ENCODE assay signal across 9 cellular contexts in genomic region chr19:3580156-3580955, GRCh38. TPM values are rescaled to one million over a fixed set of nuclear protein-coding genes. Genes with fewer than 3 reads are reported as not detected.
DNase-seq lines count a peak whose midpoint lies in the region; ATAC-seq lines count a peak whose summit lies in the region.
"Had no signal": no experiment of that assay in that cellular context is flagged by ENCODE, and none has a peak within 500 bp of the region (broad histone marks: within the 10 kb centered on the region; RNA-seq: fewer than 3 reads in every experiment).

No MANE protein-coding gene starts in this region.

- ATAC-seq in GM21423 (IDR thresholded peaks at IDR 0.05; ENCODE audit: unreplicated experiment) (no peak), GM21528 (IDR thresholded peaks at IDR 0.05; ENCODE audit: low FRiP score, unreplicated experiment) (no peak)

- peaks cover 11% of the 10 kb centered on the region for H3K4me1 ChIP-seq in rectal smooth muscle tissue (ENCODE audit: control insufficient read depth, insufficient read depth, low read length)

- peak; percentile 63 for DNase-seq in COLO829 (ENCODE audit: low spot score)
- peak; percentile 63 for DNase-seq in SK-N-DZ (ENCODE audit: low spot score)
- DNase-seq in fibroblast of peridontal ligament (ENCODE audit: extremely low read depth), result peak; percentile 88
- DNase-seq in NK-92 treated with Interleukin-12 subunit alpha and Interleukin-12 subunit beta, amount 100 ng/mL, for 24 hours (lab: John Stamatoyannopoulos, UW), result no peak
- no peak for DNase-seq in stimulated activated naive CD4-positive, alpha-beta T cell treated with Interleukin-2 at 50 U/mL for 16 hours (lab: John Stamatoyannopoulos, UW)
- DNase-seq: Right ventricle myocardium superior had no signal

- no peak overlapping the region for H3K9ac ChIP-seq in rectal smooth muscle tissue (ENCODE audit: low read length)

- H3K27ac ChIP-seq in rectal smooth muscle tissue (ENCODE audit: low read depth, low read length), result peak overlapping the region; percentile 46

- no peaks in the 10 kb centered on the region for H3K36me3 ChIP-seq in rectal smooth muscle tissue (ENCODE audit: control insufficient read depth, insufficient read depth, low read length)

- no peak overlapping the region for H3K4me3 ChIP-seq in rectal smooth muscle tissue (ENCODE audit: low read length)

- peaks cover 5% of the 10 kb centered on the region for H3K27me3 ChIP-seq in rectal smooth muscle tissue (ENCODE audit: control insufficient read depth, insufficient read depth, low read length)

RNA-seq across cellular contexts. Expression of gene GIPC3, which starts 4.9 kb away (rescaled TPM):
- 0.03 and 0.08 TPM in 2 replicates for polyA plus RNA-seq in SK-N-DZ (2014; cell fraction: cytosol; rRNA removed)
- not detected in 2 replicates for polyA plus RNA-seq in SK-N-DZ (2014; cell fraction: nucleus; rRNA removed)

RNA-seq across cellular contexts. Expression of gene HMG20B, which starts 7.6 kb away (rescaled TPM):
- 45.9 and 49.0 TPM in 2 replicates for polyA plus RNA-seq in SK-N-DZ (2014; cell fraction: cytosol; rRNA removed)
- polyA plus RNA-seq in SK-N-DZ (2014; cell fraction: nucleus; rRNA removed), result 102 and 113 TPM in 2 replicates

RNA-seq across cellular contexts. Expression of gene MFSD12, which starts 23.0 kb away (rescaled TPM):
- 24.5 and 27.7 TPM in 2 replicates for polyA plus RNA-seq in SK-N-DZ (2014; cell fraction: cytosol; rRNA removed)
- 58.4 and 59.9 TPM in 2 replicates for polyA plus RNA-seq in SK-N-DZ (2014; cell fraction: nucleus; rRNA removed)

RNA-seq across cellular contexts. Expression of gene TBXA2R, which starts 26.3 kb away (rescaled TPM):
- polyA plus RNA-seq in SK-N-DZ (2014; cell fraction: cytosol; rRNA removed), result 0.23 and 0.44 TPM in 2 replicates
- polyA plus RNA-seq in SK-N-DZ (2014; cell fraction: nucleus; rRNA removed), result not detected in 2 replicates

RNA-seq across cellular contexts. Expression of gene TEKTIP1, which starts 41.4 kb away (rescaled TPM):
- not detected in 2 replicates for polyA plus RNA-seq in SK-N-DZ (2014; cell fraction: cytosol; rRNA removed)
- 0.64 and 2.7 TPM in 2 replicates for polyA plus RNA-seq in SK-N-DZ (2014; cell fraction: nucleus; rRNA removed)

Comparison
In these comparisons a context has a peak if more than half of its experiments do, and no peak if none do; other contexts are left out.
1. DNase-seq: peak in COLO829 (single experiment), SK-N-DZ (single experiment) and fibroblast of peridontal ligament (single experiment); none in NK-92 treated with Interleukin-12 subunit alpha and Interleukin-12 subunit beta, amount 100 ng/mL, for 24 hours (single experiment) and stimulated activated naive CD4-positive, alpha-beta T cell treated with Interleukin-2 at 50 U/mL for 16 hours (single experiment).